In the genomic region with DNA sequence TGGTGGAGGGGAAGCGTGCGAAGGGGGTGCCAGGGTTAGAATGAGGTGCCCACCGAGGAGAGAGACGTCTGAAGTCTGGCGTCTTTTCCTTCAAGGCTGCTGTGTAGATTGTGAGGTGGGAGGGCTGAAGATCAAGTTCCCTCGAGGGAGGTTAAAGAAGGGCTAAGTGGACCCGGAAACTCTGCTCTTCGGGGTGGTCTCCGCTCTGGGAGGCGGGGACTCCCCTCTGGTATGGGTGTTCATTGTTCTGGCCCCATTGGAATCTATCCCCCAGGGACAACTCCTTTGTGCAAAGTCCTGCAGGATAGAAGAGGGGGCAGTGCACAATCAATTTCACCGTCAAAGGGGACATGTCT, we compare ENCODE assay signal across 8 cellular contexts. TPM values are rescaled to one million over a fixed set of nuclear protein-coding genes. Genes with fewer than 3 reads are reported as not detected.
A peak's percentile ranks its signal among the peaks of the same experiment; 100 is the strongest.
DNase-seq lines count a peak whose midpoint lies in the region; ATAC-seq and TF ChIP-seq lines count a peak whose summit lies in the region.

No MANE protein-coding gene starts in this region.

- peaks cover 16% of the 10 kb centered on the region for H3K27me3 Mint-ChIP-seq in CD8-positive, alpha-beta T cell (ENCODE audit: low read depth)
- H3K27me3 Mint-ChIP-seq in endodermal cell (ENCODE audit: insufficient read depth), result no peaks in the 10 kb centered on the region

- H4K20me1 ChIP-seq in OCI-LY7 (ENCODE audit: insufficient read depth, low read length), result peaks cover 9% of the 10 kb centered on the region; the same call in 1 of the 2 replicates

- H3K27me3 ChIP-seq in CD8-positive, alpha-beta T cell (ENCODE audit: insufficient read depth, low read length), result no peaks in the 10 kb centered on the region
- H3K27me3 ChIP-seq in endodermal cell (ENCODE audit: control insufficient read depth, insufficient read depth, low read length, poor library complexity, severe bottlenecking), result no peaks in the 10 kb centered on the region
- H3K27me3 ChIP-seq in neuronal stem cell (ENCODE audit: control insufficient read depth in 3 of 3, insufficient read depth in 3 of 3, low read depth in 1 of 3, low read length in 3 of 3), result no peaks in the 10 kb centered on the region

- CTCF ChIA-PET in CD8-positive, alpha-beta T cell (lab: Charles Lee), result interaction anchor here (2.2 kb wide), 1 partner anchor 13 kb away, joined by 7 read pairs; no protein-coding TSS in a partner anchor
- CTCF ChIA-PET in OCI-LY7 (lab: Charles Lee; ENCODE audit: unreplicated experiment), result no interaction called here

- ATAC-seq in CD8-positive, alpha-beta T cell, result no peak
- no peak for ATAC-seq in GM21528 (IDR thresholded peaks at IDR 0.05; ENCODE audit: low FRiP score, unreplicated experiment)

- H3K36me3 Mint-ChIP-seq in CD8-positive, alpha-beta T cell, result peaks cover 32% of the 10 kb centered on the region
- H3K36me3 Mint-ChIP-seq in endodermal cell (ENCODE audit: low read depth), result peaks cover 53% of the 10 kb centered on the region

- peaks cover 10% of the 10 kb centered on the region for H3K79me1 ChIP-seq in neuronal stem cell (ENCODE audit: low read depth, low read length)

- H2BK120ac ChIP-seq in neuronal stem cell (ENCODE audit: low read depth, low read length), result peak overlapping the region; percentile 35

- H3K4me3 ChIP-seq in CD8-positive, alpha-beta T cell (ENCODE audit: low read depth, low read length), result no peak overlapping the region
- H3K4me3 ChIP-seq in OCI-LY7 (ENCODE audit: low read depth, low read length, poor library complexity, severe bottlenecking) (no peak overlapping the region), endodermal cell (ENCODE audit: low read length) (peak overlapping the region; percentile 97), neuronal stem cell (ENCODE audit: low read length in 2 of 2) (peak overlapping the region; percentile 76 to 89)

- no peak overlapping the region for H3K14ac ChIP-seq in neuronal stem cell (ENCODE audit: low read length)

- peak overlapping the region; percentile 21 for H2AK5ac ChIP-seq in neuronal stem cell (ENCODE audit: low read depth, low read length)

- H2AFZ ChIP-seq in OCI-LY7 (ENCODE audit: low read length) (no peak overlapping the region), neuronal stem cell (ENCODE audit: low read length) (peak overlapping the region; percentile 83)

- H2BK12ac ChIP-seq in neuronal stem cell (ENCODE audit: low read length), result peak overlapping the region; percentile 78

- H3K23ac ChIP-seq in neuronal stem cell (ENCODE audit: low read depth, low read length, poor library complexity), result no peak overlapping the region

- no peaks in the 10 kb centered on the region for H3K9me3 Mint-ChIP-seq in CD8-positive, alpha-beta T cell
- H3K9me3 Mint-ChIP-seq in endodermal cell, result no peaks in the 10 kb centered on the region

- H3K79me2 ChIP-seq in OCI-LY7 (ENCODE audit: insufficient read depth, low read depth, low read length), result peaks cover 35% of the 10 kb centered on the region

- no peaks in the 10 kb centered on the region for H3K9me3 ChIP-seq in CD8-positive, alpha-beta T cell (ENCODE audit: low read length)
- H3K9me3 ChIP-seq in OCI-LY7 (ENCODE audit: low read length) (no peaks in the 10 kb centered on the region), endodermal cell (ENCODE audit: control insufficient read depth, low read length) (no peaks in the 10 kb centered on the region), neuronal stem cell (replicated peaks in 1 of 2; ENCODE audit: control insufficient read depth in 2 of 2, insufficient read depth in 1 of 2, low read depth in 1 of 2, low read length in 2 of 2) (no peaks in the 10 kb centered on the region)

- WGBS in endodermal cell (ENCODE audit: insufficient coverage in 1 of 2, insufficient read length in 1 of 2), 2 experiments, result 5 to 7% methylated on average over 8 to 11 of the region's 11 CpGs
- no CpG with 5 or more reads among the region's 11 CpGs for WGBS in neuronal stem cell (ENCODE audit: extremely low coverage in 2 of 2, insufficient read length in 2 of 2, insufficient replicate concordance in 1 of 2), 2 donors

- H3K4me2 ChIP-seq in OCI-LY7 (ENCODE audit: low read length) (peak overlapping the region; percentile 92), neuronal stem cell (ENCODE audit: insufficient read depth, low read length, poor library complexity, severe bottlenecking) (peak overlapping the region; percentile 72)

- peak overlapping the region; percentile 92 for H3K18ac ChIP-seq in neuronal stem cell (ENCODE audit: low read length)

- peaks cover 34% of the 10 kb centered on the region for H3K4me1 ChIP-seq in CD8-positive, alpha-beta T cell (ENCODE audit: insufficient read depth, low read length)
- H3K4me1 ChIP-seq in OCI-LY7 (ENCODE audit: insufficient read depth, low read length, poor library complexity, severe bottlenecking), result peaks cover 28% of the 10 kb centered on the region
- H3K4me1 ChIP-seq in endodermal cell (ENCODE audit: control insufficient read depth, insufficient read depth, low read length), result peaks cover 6% of the 10 kb centered on the region
- peaks cover 23 to 33% of the 10 kb centered on the region in 2 donors for H3K4me1 ChIP-seq in neuronal stem cell (ENCODE audit: control insufficient read depth in 2 of 2, insufficient read depth in 1 of 2, low read depth in 1 of 2, low read length in 2 of 2)

- H3K4me1 Mint-ChIP-seq in CD8-positive, alpha-beta T cell (ENCODE audit: low read depth), result peaks cover 43% of the 10 kb centered on the region
- peaks cover 33% of the 10 kb centered on the region for H3K4me1 Mint-ChIP-seq in endodermal cell

- peak overlapping the region; percentile 82 for H3K9ac ChIP-seq in endodermal cell (ENCODE audit: extremely low read depth, low read length, poor library complexity, severe bottlenecking)
- peak overlapping the region; percentile 67 for H3K9ac ChIP-seq in neuronal stem cell (ENCODE audit: low read depth, low read length, poor library complexity)

- peak overlapping the region; percentile 70 for H2BK5ac ChIP-seq in neuronal stem cell (ENCODE audit: low read length)

- no peak overlapping the region for H4K8ac ChIP-seq in neuronal stem cell (ENCODE audit: low read depth, low read length)

- BruUV-seq in OCI-LY7 (replicated peaks; lab: Mats Ljungman, UMichigan), result no TSS peak

- peaks cover 20% of the 10 kb centered on the region for H3K36me3 ChIP-seq in CD8-positive, alpha-beta T cell (ENCODE audit: insufficient read depth, low read length)
- H3K36me3 ChIP-seq in OCI-LY7 (ENCODE audit: insufficient read depth, low read length) (peaks cover 34% of the 10 kb centered on the region), endodermal cell (ENCODE audit: control insufficient read depth, insufficient read depth, low read length) (peaks cover 50% of the 10 kb centered on the region), neuronal stem cell (replicated peaks in 1 of 2; ENCODE audit: control insufficient read depth in 2 of 2, insufficient read depth in 2 of 2, low read length in 2 of 2) (peaks cover 36 to 62% of the 10 kb centered on the region in 2 donors)

- no peak for DNase-seq in CD8-positive, alpha-beta T cell
- DNase-seq in OCI-LY7 (ENCODE audit: low spot score) (no peak), endodermal cell (no peak), neuronal stem cell (ENCODE audit: low spot score) (peak; percentile 73), NCI-H1694 (lab: John Stamatoyannopoulos, UW) (no peak), NCI-H446 treated with DMSO at 0.1 percent for 48 hours (lab: John Stamatoyannopoulos, UW) (no peak), T1000 (lab: John Stamatoyannopoulos, UW) (no peak)

- no peak for TF ChIP-seq CTCF in CD8-positive, alpha-beta T cell (IDR thresholded peaks at IDR 0.05)
- no peak for TF ChIP-seq CTCF in OCI-LY7 (conservative IDR thresholded peaks at IDR 0.05; ENCODE audit: low read length)
- no peak for TF ChIP-seq CTCF in endodermal cell (conservative IDR thresholded peaks at IDR 0.05)

- H3K27ac ChIP-seq in CD8-positive, alpha-beta T cell (ENCODE audit: low read depth, low read length), result no peak overlapping the region
- no peak overlapping the region for H3K27ac ChIP-seq in OCI-LY7 (ENCODE audit: low read depth, low read length, poor library complexity, severe bottlenecking)
- peak overlapping the region; percentile 92 for H3K27ac ChIP-seq in endodermal cell (ENCODE audit: low read depth, low read length)
- peak overlapping the region; percentile 93 for H3K27ac ChIP-seq in neuronal stem cell (replicated peaks; ENCODE audit: low read length)

- H3K4ac ChIP-seq in neuronal stem cell (ENCODE audit: low read length), result no peak overlapping the region

- intact Hi-C loops in CD8-positive, alpha-beta T cell (cut with DNase I, micrococcal nuclease), result loop anchor here (2.0 to 10.0 kb wide), 5 partner anchors 55 to 577 kb away; partner anchors contain the start of genes SUPT6H (in 2 of the 2), BLTP2 (in 1 of the 2), DHRS13 (in 1 of the 2) and NUFIP2 (in 1 of the 2)
- intact Hi-C loops in OCI-LY7 (cut with micrococcal nuclease; ENCODE audit: unreplicated experiment), result no loop called here

- POLR2A ChIA-PET in CD8-positive, alpha-beta T cell (lab: Charles Lee), result no interaction called here
- POLR2A ChIA-PET in OCI-LY7 (lab: Charles Lee), result no interaction called here

- no peaks in the 10 kb centered on the region for H3K9me2 ChIP-seq in OCI-LY7 (ENCODE audit: insufficient read depth, low read length)

- peak overlapping the region; percentile 55 for H3K27ac Mint-ChIP-seq in CD8-positive, alpha-beta T cell
- peak overlapping the region; percentile 94 for H3K27ac Mint-ChIP-seq in endodermal cell

- peak overlapping the region; percentile 58 for H3K4me3 Mint-ChIP-seq in CD8-positive, alpha-beta T cell
- H3K4me3 Mint-ChIP-seq in endodermal cell, result peak overlapping the region; percentile 99

- H2BK15ac ChIP-seq in neuronal stem cell (ENCODE audit: low read length), result no peak overlapping the region

- no peak overlapping the region for H4K91ac ChIP-seq in neuronal stem cell (ENCODE audit: low read depth, low read length, poor library complexity)

RNA-seq across cellular contexts. Expression of gene RAB34, which starts 0.6 kb away (rescaled TPM):
- 10 to 100 TPM; 13.9 to 14.1 TPM for total RNA-seq in CD8-positive, alpha-beta T cell
- total RNA-seq in OCI-LY7 (2014; rRNA removed; shearing (Covaris generic)), result 0.22 TPM in 1 of 2 replicates, not detected in the other
- total RNA-seq in OCI-LY7 (2022) (0.46 and 0.99 TPM in 2 replicates), endodermal cell (100 to 1,000 TPM; 111 to 112 TPM)
- 92.9 TPM for polyA plus RNA-seq in endodermal cell (2013, experiment 1 of 2)
- 105 TPM for polyA plus RNA-seq in endodermal cell (2013, experiment 2 of 2)
- 76.6 TPM for polyA plus RNA-seq in neuronal stem cell (2013, experiment 1 of 2)
- 73.6 TPM for polyA plus RNA-seq in neuronal stem cell (2013, experiment 2 of 2)

RNA-seq across cellular contexts. Expression of gene RPL23A, which starts 1.5 kb away (rescaled TPM):
- 1,000 to 10,000 TPM; 3,569 to 3,587 TPM for total RNA-seq in CD8-positive, alpha-beta T cell
- 930 and 1,152 TPM in 2 replicates for total RNA-seq in OCI-LY7 (2014; rRNA removed; shearing (Covaris generic))
- total RNA-seq in OCI-LY7 (2022), result 2,557 and 2,633 TPM in 2 replicates
- 1,000 to 10,000 TPM; 1,639 TPM for total RNA-seq in endodermal cell
- 2,129 TPM for polyA plus RNA-seq in endodermal cell (2013, experiment 1 of 2)
- polyA plus RNA-seq in endodermal cell (2013, experiment 2 of 2), result 2,042 TPM
- polyA plus RNA-seq in neuronal stem cell (2013, experiment 1 of 2), result 3,397 TPM
- polyA plus RNA-seq in neuronal stem cell (2013, experiment 2 of 2), result 3,279 TPM

RNA-seq across cellular contexts. Expression of gene PROCA1, which starts 6.6 kb away (rescaled TPM):
- total RNA-seq in CD8-positive, alpha-beta T cell, result 1 to 10 TPM; 2.0 to 2.8 TPM
- total RNA-seq in OCI-LY7 (2014; rRNA removed; shearing (Covaris generic)), result 4.5 and 11.3 TPM in 2 replicates
- 4.6 and 5.9 TPM in 2 replicates for total RNA-seq in OCI-LY7 (2022)
- total RNA-seq in endodermal cell, result 10 to 100 TPM; 28.7 to 41.6 TPM
- polyA plus RNA-seq in endodermal cell (2013, experiment 1 of 2), result 20.6 TPM
- 19.2 TPM for polyA plus RNA-seq in endodermal cell (2013, experiment 2 of 2)
- 24.4 TPM for polyA plus RNA-seq in neuronal stem cell (2013, experiment 1 of 2)
- 25.2 TPM for polyA plus RNA-seq in neuronal stem cell (2013, experiment 2 of 2)

RNA-seq across cellular contexts. Expression of gene TLCD1, which starts 7.7 kb away (rescaled TPM):
- 1 to 10 TPM in 1 of 2 experiments, under 1 TPM in 1; 0.73 to 1.1 TPM for total RNA-seq in CD8-positive, alpha-beta T cell
- total RNA-seq in OCI-LY7 (2014; rRNA removed; shearing (Covaris generic)), result 0.28 and 1.6 TPM in 2 replicates
- total RNA-seq in OCI-LY7 (2022) (2.5 and 3.4 TPM in 2 replicates), endodermal cell (10 to 100 TPM; 17.0 to 22.9 TPM)
- 8.3 TPM for polyA plus RNA-seq in endodermal cell (2013, experiment 1 of 2)
- 7.2 TPM for polyA plus RNA-seq in endodermal cell (2013, experiment 2 of 2)
- 9.1 TPM for polyA plus RNA-seq in neuronal stem cell (2013, experiment 1 of 2)
- polyA plus RNA-seq in neuronal stem cell (2013, experiment 2 of 2), result 8.3 TPM

RNA-seq across cellular contexts. Expression of gene NEK8, which starts 10.3 kb away (rescaled TPM):
- 1 to 10 TPM; 3.4 to 3.6 TPM for total RNA-seq in CD8-positive, alpha-beta T cell
- 12.2 and 17.0 TPM in 2 replicates for total RNA-seq in OCI-LY7 (2014; rRNA removed; shearing (Covaris generic))
- 14.0 and 15.1 TPM in 2 replicates for total RNA-seq in OCI-LY7 (2022)
- total RNA-seq in endodermal cell, result 10 to 100 TPM; 11.2 to 15.7 TPM
- 5.7 TPM for polyA plus RNA-seq in endodermal cell (2013, experiment 1 of 2)
- 5.5 TPM for polyA plus RNA-seq in endodermal cell (2013, experiment 2 of 2)
- polyA plus RNA-seq in neuronal stem cell (2013, experiment 1 of 2), result 4.5 TPM
- polyA plus RNA-seq in neuronal stem cell (2013, experiment 2 of 2), result 4.3 TPM

Comparison
In these comparisons a context has a peak if more than half of its experiments do, and no peak if none do; other contexts are left out.
1. H3K27ac ChIP-seq: peak in endodermal cell (single experiment) and neuronal stem cell (single experiment); none in CD8-positive, alpha-beta T cell (single experiment) and OCI-LY7 (single experiment).
2. H3K4me3 ChIP-seq: peak in endodermal cell (single experiment) and neuronal stem cell (2 of 2); none in CD8-positive, alpha-beta T cell (single experiment) and OCI-LY7 (single experiment).
3. RNA of gene RAB34, which starts 0.6 kb away (total RNA-seq): 111 to 112 TPM in endodermal cell and 13.9 to 14.1 TPM in CD8-positive, alpha-beta T cell; 0.22 to 0.99 TPM in OCI-LY7; every median in the first group is over 4 times any median in the second.